In genomic region chr6:54059683-54060082, GRCh38 we compare ENCODE assay signal across 1 cellular context.
TF ChIP-seq lines count a peak whose summit lies in the region.

No MANE protein-coding gene starts in this region.

TF ChIP-seq in HepG2, 621 proteins besides CTCF, POLR2A, EP300 and RAD21 (continued from another document):
- no peak for TF ChIP-seq TCF7L2 (IDR thresholded peaks at IDR 0.05; ENCODE audit: low read depth, low read length)
- no peak for TF ChIP-seq HIVEP1 (CRISPR knock-in tag; IDR thresholded peaks at IDR 0.05)
- TF ChIP-seq ONECUT2 (CRISPR knock-in tag; IDR thresholded peaks at IDR 0.05) = no peak
TF ChIP-seq in HepG2: peak in this region for 0.
